In genomic region chr17:63911041-63911635, GRCh38 we compare ENCODE assay signal across 22 cellular contexts. TPM values are rescaled to one million over a fixed set of nuclear protein-coding genes. Genes with fewer than 3 reads are reported as not detected.
"Had no signal": no experiment of that assay in that cellular context is flagged by ENCODE, and none has a peak within 500 bp of the region (broad histone marks: within the 10 kb centered on the region; RNA-seq: fewer than 3 reads in every experiment).

Gene CSHL1 (minus strand): TSS chr17:63911258. CDS start chr17:63911196, 62 bp downstream.

- H3K4me1 Mint-ChIP-seq: activated CD4-positive, alpha-beta memory T cell treated with anti-CD3 and anti-CD28 coated beads, Interleukin-2, amount 10 ng/mL, durations not matched to agents 7 days and 5 days; activated CD8-positive, alpha-beta memory T cell treated with anti-CD3 and anti-CD28 coated beads, Interleukin-2, amount 10 ng/mL, durations not matched to agents 7 days and 5 days had no signal

- H3K4me3 Mint-ChIP-seq: activated CD4-positive, alpha-beta memory T cell treated with anti-CD3 and anti-CD28 coated beads, Interleukin-2, amount 10 ng/mL, durations not matched to agents 7 days and 5 days; activated CD8-positive, alpha-beta memory T cell treated with anti-CD3 and anti-CD28 coated beads, Interleukin-2, amount 10 ng/mL, durations not matched to agents 7 days and 5 days; dendritic cell treated with granulocyte-macrophage colony-stimulating factor and Interleukin-4, amounts not matched to agents 40 ng/mL and 50 ng/mL, for 4 days; naive thymus-derived CD8-positive, alpha-beta T cell; stimulated activated memory B cell treated with anti-CD40 and anti-IgM and Interleukin-4, amounts not matched to agents 10 μg/mL and 1 μg/mL and 100 μg/mL, for 72 hours had no signal

- FAIRE-seq: astrocyte, pancreas had no signal

- H3K36me3 Mint-ChIP-seq: activated CD8-positive, alpha-beta memory T cell treated with anti-CD3 and anti-CD28 coated beads, Interleukin-2, amount 10 ng/mL, durations not matched to agents 7 days and 5 days; activated naive CD4-positive, alpha-beta T cell treated with anti-CD3 and anti-CD28 coated beads, Interleukin-2, amount 50 U/mL, for 72 hours; naive thymus-derived CD8-positive, alpha-beta T cell; stimulated activated memory B cell treated with anti-CD40 and anti-IgM and Interleukin-4, amounts not matched to agents 10 μg/mL and 1 μg/mL and 100 μg/mL, for 72 hours had no signal

- H3K27ac ChIP-seq: adrenal gland, breast epithelium, esophagus squamous epithelium, lower lobe of right lung, neutrophil, pancreas, sigmoid colon, thoracic aorta, upper lobe of left lung, WERI-Rb-1 had no signal

- H3K4me3 ChIP-seq: adrenal gland, breast epithelium, esophagus squamous epithelium, lower lobe of right lung, pancreas, sigmoid colon, thoracic aorta, upper lobe of left lung had no signal

- H3K9me3 ChIP-seq: adrenal gland, breast epithelium, esophagus squamous epithelium, lower lobe of right lung, neutrophil, pancreas, sigmoid colon, thoracic aorta, upper lobe of left lung had no signal

- H3K4me1 ChIP-seq: adrenal gland, breast epithelium, esophagus squamous epithelium, lower lobe of right lung, pancreas, sigmoid colon, upper lobe of left lung had no signal

- H3K9me3 Mint-ChIP-seq: activated CD4-positive, alpha-beta memory T cell treated with anti-CD3 and anti-CD28 coated beads, Interleukin-2, amount 10 ng/mL, durations not matched to agents 7 days and 5 days; activated naive CD4-positive, alpha-beta T cell treated with anti-CD3 and anti-CD28 coated beads, Interleukin-2, amount 50 U/mL, for 72 hours; activated T-helper 2 cell treated with anti-CD3 and anti-CD28 coated beads, Interferon-gamma antibody, Interleukin-2, Interleukin-4, amounts not matched to agents 10 μg/mL and 5 μg/mL and 100 μg/mL, durations not matched to agents 14 hours and 24 hours and 36 hours; dendritic cell treated with granulocyte-macrophage colony-stimulating factor and Interleukin-4, amounts not matched to agents 40 ng/mL and 50 ng/mL, for 4 days; naive thymus-derived CD8-positive, alpha-beta T cell; stimulated activated memory B cell treated with anti-CD40 and anti-IgM and Interleukin-4, amounts not matched to agents 10 μg/mL and 1 μg/mL and 100 μg/mL, for 72 hours had no signal

- H3K27ac Mint-ChIP-seq: activated CD4-positive, alpha-beta memory T cell treated with anti-CD3 and anti-CD28 coated beads, Interleukin-2, amount 10 ng/mL, durations not matched to agents 7 days and 5 days; activated CD8-positive, alpha-beta memory T cell treated with anti-CD3 and anti-CD28 coated beads, Interleukin-2, amount 10 ng/mL, durations not matched to agents 7 days and 5 days; activated naive CD4-positive, alpha-beta T cell treated with anti-CD3 and anti-CD28 coated beads, Interleukin-2, amount 50 U/mL, for 72 hours; activated T-helper 2 cell treated with anti-CD3 and anti-CD28 coated beads, Interferon-gamma antibody, Interleukin-2, Interleukin-4, amounts not matched to agents 10 μg/mL and 5 μg/mL and 100 μg/mL, durations not matched to agents 14 hours and 24 hours and 36 hours had no signal

- H3K36me3 ChIP-seq: adrenal gland, breast epithelium, esophagus squamous epithelium, lower lobe of right lung, neutrophil, pancreas, sigmoid colon, thoracic aorta, upper lobe of left lung, WERI-Rb-1 had no signal

- H3K27me3 ChIP-seq: breast epithelium, neutrophil, pancreas, upper lobe of left lung had no signal

- DNase-seq: cerebellar nuclear complex, esophagus squamous epithelium, left cardiac atrium, lower lobe of right lung, sigmoid colon, upper lobe of left lung had no signal

RNA-seq across cellular contexts. Expression of gene CSHL1, which starts in this region (rescaled TPM):
- total RNA-seq: activated CD4-positive, alpha-beta memory T cell treated with anti-CD3 and anti-CD28 coated beads, Interleukin-2, amount 10 ng/mL, durations not matched to agents 7 days and 5 days; activated CD8-positive, alpha-beta memory T cell treated with anti-CD3 and anti-CD28 coated beads, Interleukin-2, amount 10 ng/mL, durations not matched to agents 7 days and 5 days; activated T-helper 2 cell treated with anti-CD3 and anti-CD28 coated beads, Interferon-gamma antibody, Interleukin-2, Interleukin-4, amounts not matched to agents 10 μg/mL and 5 μg/mL and 100 μg/mL, durations not matched to agents 14 hours and 24 hours and 36 hours; adrenal gland; astrocyte; breast epithelium; esophagus squamous epithelium; left cardiac atrium; lower lobe of right lung; mesenteric fat pad; naive thymus-derived CD8-positive, alpha-beta T cell; pancreas; sigmoid colon; T-helper 2 cell treated with Interferon-gamma antibody and Interleukin-4, amounts not matched to agents 100 ng/mL and 5 ng/mL, for 36 hours; thoracic aorta; upper lobe of left lung had no signal
- polyA plus RNA-seq: adrenal gland; naive thymus-derived CD8-positive, alpha-beta T cell; pancreas; sigmoid colon had no signal
